22 cellular contexts compared by ENCODE assay signal in the genomic region with DNA sequence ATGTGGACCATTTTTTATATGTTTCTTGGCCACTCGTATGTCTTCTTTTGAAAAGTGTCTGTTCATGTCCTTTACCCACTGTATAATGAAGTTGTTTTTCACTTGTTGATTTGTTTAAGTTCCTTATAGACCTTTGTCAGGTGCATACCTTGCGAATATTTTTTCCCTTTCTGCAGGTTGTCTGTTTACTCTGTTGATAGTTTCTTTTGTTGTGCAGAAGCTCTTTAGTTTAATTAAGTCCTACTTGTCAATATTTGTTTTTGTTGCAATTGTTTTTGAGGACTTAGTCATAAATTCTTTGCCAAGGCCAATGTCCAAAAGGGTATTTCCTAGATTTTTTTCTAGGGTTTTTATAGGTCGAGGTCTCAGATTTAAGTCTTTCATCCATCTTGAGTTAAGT.
A peak's percentile ranks its signal among the peaks of the same experiment; 100 is the strongest.
DNase-seq lines count a peak whose midpoint lies in the region; FAIRE-seq and TF ChIP-seq lines count a peak whose summit lies in the region.
"Had no signal": no experiment of that assay in that cellular context is flagged by ENCODE, and none has a peak within 500 bp of the region (broad histone marks: within the 10 kb centered on the region; RNA-seq: fewer than 3 reads in every experiment).

No MANE protein-coding gene starts in this region.

- H3K4me1 Mint-ChIP-seq in Calu3 (ENCODE audit: low read depth, unreplicated experiment): no peaks in the 10 kb centered on the region
- H3K4me1 Mint-ChIP-seq: CD14-positive monocyte; CD8-positive, alpha-beta memory T cell had no signal

- H3K27me3 Mint-ChIP-seq in Calu3 (ENCODE audit: unreplicated experiment): peaks cover 84% of the 10 kb centered on the region

- TF ChIP-seq CTCF in Calu3 (IDR thresholded peaks at IDR 0.05; ENCODE audit: unreplicated experiment): no peak

- intact Hi-C loops in Calu3 (cut with micrococcal nuclease; ENCODE audit: unreplicated experiment): no loop called here

- no peaks in the 10 kb centered on the region for H3K9me3 Mint-ChIP-seq in Calu3 (ENCODE audit: low read depth, unreplicated experiment)

- no TSS peak for BruUV-seq in Calu3 (replicated peaks; lab: Mats Ljungman, UMichigan)

- CTCF ChIA-PET in Calu3 (lab: Charles Lee): no interaction called here

- peak; percentile 20 for DNase-seq in NCI-H748 (lab: John Stamatoyannopoulos, UW; ENCODE audit: unreplicated experiment)
- no peak for DNase-seq in NCI-H748 treated with DMSO at 0.1 percent for 48 hours (lab: John Stamatoyannopoulos, UW)
- DNase-seq in DMS53 treated with DMSO at 0.1 percent for 48 hours (lab: John Stamatoyannopoulos, UW; ENCODE audit: unreplicated experiment): peak; percentile 47
- DNase-seq in stimulated activated CD4-positive, alpha-beta T cell treated with anti-CD3 and anti-CD28 coated beads, Interleukin-1b, Interleukin-23, amount 100 ng/mL, for 48 hours: no peak
- no peak for DNase-seq in NCI-H82 (lab: John Stamatoyannopoulos, UW)
- no peak for DNase-seq in Calu3
- DNase-seq: 8988T; ACHN; AML-193; BE2C; CD4-positive, alpha-beta T cell; CD8-positive, alpha-beta memory T cell; DMS79; EL; GDM1; GM23248; H9 had no signal

- H3K36me3 Mint-ChIP-seq in Calu3 (ENCODE audit: insufficient read depth, unreplicated experiment): no peaks in the 10 kb centered on the region
- H3K36me3 Mint-ChIP-seq: CD14-positive monocyte had no signal

- FAIRE-seq in colon (lab: Jason Lieb, UNC): peak; percentile 28
- FAIRE-seq: A549, GM12878, GM19239 had no signal

- no peak overlapping the region for H3K27ac Mint-ChIP-seq in Calu3 (ENCODE audit: unreplicated experiment)
- H3K27ac Mint-ChIP-seq: CD14-positive monocyte; CD4-positive, alpha-beta T cell; CD8-positive, alpha-beta memory T cell; H9 had no signal

- H3K4me3 Mint-ChIP-seq in Calu3 (ENCODE audit: low read depth, unreplicated experiment): no peak overlapping the region
- H3K4me3 Mint-ChIP-seq: CD14-positive monocyte; CD4-positive, alpha-beta T cell; CD8-positive, alpha-beta memory T cell; H9 had no signal

Comparison
In these comparisons a context has a peak if more than half of its experiments do, and no peak if none do; other contexts are left out.
1. DNase-seq: peak in NCI-H748 (single experiment) and DMS53 treated with DMSO at 0.1 percent for 48 hours (single experiment); none in NCI-H748 treated with DMSO at 0.1 percent for 48 hours (single experiment), stimulated activated CD4-positive, alpha-beta T cell treated with anti-CD3 and anti-CD28 coated beads, Interleukin-1b, Interleukin-23, amount 100 ng/mL, for 48 hours (single experiment), NCI-H82 (single experiment) and Calu3 (single experiment).